In genomic region chr7:31875424-31875823, GRCh38 we compare ENCODE assay signal across 11 cellular contexts.
A peak's percentile ranks its signal among the peaks of the same experiment; 100 is the strongest.
DNase-seq lines count a peak whose midpoint lies in the region; ATAC-seq and TF ChIP-seq lines count a peak whose summit lies in the region.
"Had no signal": no experiment of that assay in that cellular context is flagged by ENCODE, and none has a peak within 500 bp of the region (broad histone marks: within the 10 kb centered on the region; RNA-seq: fewer than 3 reads in every experiment).

No MANE protein-coding gene starts in this region.

- 97% methylated on average over 2 of the region's 2 CpGs for WGBS in mammary epithelial cell (ENCODE audit: low coverage, missing lambda C conversion rate)

- H3K4me1 ChIP-seq in mammary epithelial cell (ENCODE audit: insufficient read depth, low read length), result peaks cover 7% of the 10 kb centered on the region

- H3K4me1 Mint-ChIP-seq in CD14-positive monocyte, result peaks cover 14% of the 10 kb centered on the region
- H3K4me1 Mint-ChIP-seq: mesothelial cell of epicardium had no signal

- DNase-seq in CD14-positive monocyte (ENCODE audit: low spot score) (no peak), HS-5 (ENCODE audit: low read depth) (peak; percentile 30), mammary epithelial cell (peak; percentile 13)
- DNase-seq in stimulated activated CD4-positive, alpha-beta T cell treated with anti-CD3 and anti-CD28 coated beads, Interleukin-4, amount 100 ng/mL, for 24 hours, result no peak
- no peak for DNase-seq in NK-92 treated with Interleukin-12 subunit alpha and Interleukin-12 subunit beta, amount 100 ng/mL, for 24 hours (lab: John Stamatoyannopoulos, UW)
- DNase-seq: activated T-cell treated with anti-CD3 and anti-CD28 coated beads, Interleukin-2, amount 50 U/mL, for 24 hours; stimulated activated CD8-positive, alpha-beta memory T cell treated with anti-CD3 and anti-CD28 coated beads, Interleukin-4, amount 100 ng/mL, for 48 hours had no signal

- no TSS peak for BruUV-seq in mammary epithelial cell (replicated peaks; lab: Mats Ljungman, UMichigan)

- intact Hi-C loops in CD14-positive monocyte (cut with micrococcal nuclease) (no loop called here), mammary epithelial cell (cut with micrococcal nuclease) (no loop called here)

- H4K20me1 ChIP-seq in mammary epithelial cell (ENCODE audit: insufficient read depth, low read length), result no peaks in the 10 kb centered on the region

- H3K36me3 ChIP-seq in mammary epithelial cell (ENCODE audit: insufficient read depth, low read length), result no peaks in the 10 kb centered on the region

- in situ Hi-C loops in mammary epithelial cell (cut with MboI; ENCODE audit: low sequenced_read_pairs in 2 of 2), result no loop called here

- peak overlapping the region; percentile 72 for H2AFZ ChIP-seq in mammary epithelial cell (ENCODE audit: low read depth, low read length)

- H3K27ac ChIP-seq in mammary epithelial cell (ENCODE audit: insufficient read depth, low read depth, low read length) (no peak overlapping the region), layer of hippocampus (ENCODE audit: low read depth, low read length) (peak overlapping the region; percentile 2)

- H3K27me3 Mint-ChIP-seq in CD14-positive monocyte (ENCODE audit: low read depth in 3 of 3), result peaks cover 0 to 3% (median 2%) of the 10 kb centered on the region in 3 donors
- H3K27me3 Mint-ChIP-seq: activated T-cell treated with anti-CD3 and anti-CD28 coated beads, Interleukin-2, amount 50 U/mL, for 24 hours had no signal

- H3K4me3 ChIP-seq in mammary epithelial cell (replicated peaks in 1 of 3; ENCODE audit: insufficient read depth in 1 of 3, low read depth in 2 of 3, low read length in 3 of 3), result no peak overlapping the region

- no peak for ATAC-seq in HG03442 (IDR thresholded peaks at IDR 0.05; ENCODE audit: unreplicated experiment)
- no peak for ATAC-seq in GM19397 (IDR thresholded peaks at IDR 0.05; ENCODE audit: unreplicated experiment)

- no peak overlapping the region for H3K4me2 ChIP-seq in mammary epithelial cell (ENCODE audit: insufficient read depth, low read depth, low read length)

- H3K79me2 ChIP-seq in mammary epithelial cell (ENCODE audit: insufficient read depth, low read length), result no peaks in the 10 kb centered on the region

- peaks cover 0 to 6% (median 5%) of the 10 kb centered on the region in 7 donors for H3K9me3 Mint-ChIP-seq in CD14-positive monocyte
- H3K9me3 Mint-ChIP-seq: mesothelial cell of epicardium had no signal

- CTCF ChIA-PET in mammary epithelial cell (lab: Charles Lee; ENCODE audit: low non-redundant PET), result no interaction called here

- dilution Hi-C loops in mammary epithelial cell (cut with HindIII; ENCODE audit: low sequenced_read_pairs), result no loop called here

- H3K27me3 ChIP-seq in mammary epithelial cell (ENCODE audit: insufficient read depth, low read length), result no peaks in the 10 kb centered on the region
- H3K27me3 ChIP-seq in layer of hippocampus (ENCODE audit: control insufficient read depth, insufficient read depth, low read length), result no peaks in the 10 kb centered on the region

- H3K9ac ChIP-seq in mammary epithelial cell (ENCODE audit: insufficient read depth, low read length), result no peak overlapping the region

- peak overlapping the region in 4 of 7 donors; percentile 35 to 62 (median 50) for H3K27ac Mint-ChIP-seq in CD14-positive monocyte
- H3K27ac Mint-ChIP-seq: activated T-cell treated with anti-CD3 and anti-CD28 coated beads, Interleukin-2, amount 50 U/mL, for 24 hours; mesothelial cell of epicardium had no signal

- H3K36me3 Mint-ChIP-seq in CD14-positive monocyte, result no peaks in the 10 kb centered on the region
- H3K36me3 Mint-ChIP-seq: mesothelial cell of epicardium had no signal

- TF ChIP-seq CTCF in CD14-positive monocyte (IDR thresholded peaks at IDR 0.05), result no peak
- TF ChIP-seq CTCF in mammary epithelial cell (conservative IDR thresholded peaks at IDR 0.05 in 1 of 2, IDR thresholded peaks at IDR 0.05 in 1 of 2; ENCODE audit: extremely low read depth in 1 of 2, insufficient read depth in 1 of 2, low read depth in 1 of 2, low read length in 2 of 2), result no peak

- no peaks in the 10 kb centered on the region for H3K9me3 ChIP-seq in mammary epithelial cell (replicated peaks; ENCODE audit: insufficient read depth, low read length)

- H3K4me3 Mint-ChIP-seq in CD14-positive monocyte, result no peak overlapping the region
- H3K4me3 Mint-ChIP-seq: activated T-cell treated with anti-CD3 and anti-CD28 coated beads, Interleukin-2, amount 50 U/mL, for 24 hours; mesothelial cell of epicardium had no signal

Comparison
In these comparisons a context has a peak if more than half of its experiments do, and no peak if none do; other contexts are left out.
1. DNase-seq: peak in HS-5 (single experiment) and mammary epithelial cell (single experiment); none in CD14-positive monocyte (single experiment), stimulated activated CD4-positive, alpha-beta T cell treated with anti-CD3 and anti-CD28 coated beads, Interleukin-4, amount 100 ng/mL, for 24 hours (single experiment) and NK-92 treated with Interleukin-12 subunit alpha and Interleukin-12 subunit beta, amount 100 ng/mL, for 24 hours (single experiment).